Comparison of ENCODE assay signal across 9 cellular contexts in the genomic region with DNA sequence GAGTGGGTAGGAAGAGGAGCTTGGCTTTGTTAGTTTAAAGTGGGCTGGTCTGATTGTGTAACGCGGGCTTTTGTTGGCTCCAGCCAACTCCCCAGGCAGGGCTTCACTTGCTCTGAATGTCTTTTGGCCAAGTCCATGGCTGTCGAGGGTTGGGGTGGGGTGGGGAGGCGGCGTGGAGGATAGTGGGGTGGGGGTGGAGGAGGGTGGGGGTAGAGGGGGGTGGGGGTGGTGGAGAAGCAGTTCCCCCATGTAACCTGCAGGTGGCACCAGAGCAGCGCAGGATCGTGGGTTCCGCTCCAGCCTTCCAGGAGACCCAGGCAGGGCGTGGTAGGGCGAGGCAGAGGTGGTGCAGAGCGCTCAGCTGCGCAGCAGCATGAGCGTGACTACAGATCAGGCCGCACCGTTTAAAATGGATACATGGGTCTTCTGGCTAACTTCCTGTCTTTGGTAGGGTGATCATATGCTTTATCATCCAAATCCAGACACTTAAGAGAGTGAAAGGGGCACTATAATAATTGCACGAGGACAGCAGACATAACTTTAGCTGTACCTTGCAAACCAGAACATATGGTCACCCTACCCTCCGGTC. TPM values are rescaled to one million over a fixed set of nuclear protein-coding genes. Genes with fewer than 3 reads are reported as not detected.
DNase-seq lines count a peak whose midpoint lies in the region; ATAC-seq and TF ChIP-seq lines count a peak whose summit lies in the region.
"Had no signal": no experiment of that assay in that cellular context is flagged by ENCODE, and none has a peak within 500 bp of the region (broad histone marks: within the 10 kb centered on the region; RNA-seq: fewer than 3 reads in every experiment).

No MANE protein-coding gene starts in this region.

- CTCF ChIA-PET in Panc1 (lab: Charles Lee): interaction anchor here (0.5 to 2.4 kb wide), 18 partner anchors 63 to 1457 kb away, joined by 3 to 22 read pairs (median 4); a partner anchor contains a TSS

- DNase-seq in COLO829 (ENCODE audit: low spot score): peak; percentile 36
- peak; percentile 72 for DNase-seq in Jurkat, Clone E6-1 (ENCODE audit: low read depth, low spot score)
- no peak for DNase-seq in Panc1 (ENCODE audit: low read depth, low spot score)
- DNase-seq in activated T-cell treated with anti-CD3 and anti-CD28 coated beads, Interleukin-2, amount 50 U/mL, for 72 hours: peak; percentile 75 to 76
- peak; percentile 83 for DNase-seq in fibroblast of mammary gland (ENCODE audit: low read depth)
- peak; percentile 50 for DNase-seq in neuronal stem cell (ENCODE audit: low spot score)

- H2AK5ac ChIP-seq in neuronal stem cell (ENCODE audit: low read depth, low read length): no peak overlapping the region

- no peak overlapping the region for H3K18ac ChIP-seq in neuronal stem cell (ENCODE audit: low read length)

- no peak overlapping the region for H2BK5ac ChIP-seq in neuronal stem cell (ENCODE audit: low read length)

- H3K27ac ChIP-seq in Panc1 (ENCODE audit: low read length) (no peak overlapping the region), neuronal stem cell (replicated peaks; ENCODE audit: low read length) (no peak overlapping the region), stomach smooth muscle (ENCODE audit: low read length) (no peak overlapping the region)

- TF ChIP-seq CTCF in Panc1 (IDR thresholded peaks at IDR 0.05): peak; percentile 88
- peak; percentile 62 for TF ChIP-seq CTCF in fibroblast of mammary gland (conservative IDR thresholded peaks at IDR 0.05; ENCODE audit: control insufficient read depth, insufficient read depth, low read depth, low read length)

- H3K4me2 ChIP-seq in neuronal stem cell (ENCODE audit: insufficient read depth, low read length, poor library complexity, severe bottlenecking): no peak overlapping the region

- POLR2A ChIA-PET in Panc1 (lab: Charles Lee): interaction anchor here (0.6 kb wide), 1 partner anchor 81 kb away, joined by 7 read pairs; no protein-coding TSS in a partner anchor

- H3K27me3 ChIP-seq in Panc1 (ENCODE audit: control insufficient read depth, insufficient read depth, low read length) (peaks cover 2% of the 10 kb centered on the region; the same call in 1 of the 2 replicates), neuronal stem cell (ENCODE audit: control insufficient read depth in 3 of 3, insufficient read depth in 3 of 3, low read depth in 1 of 3, low read length in 3 of 3) (peaks cover 0 to 25% (median 0%) of the 10 kb centered on the region in 3 experiments), stomach smooth muscle (ENCODE audit: control insufficient read depth in 1 of 2, insufficient read depth in 2 of 2, low read length in 2 of 2) (no peaks in the 10 kb centered on the region)

- peaks cover 15% of the 10 kb centered on the region for H3K4me1 Mint-ChIP-seq in activated T-cell treated with anti-CD3 and anti-CD28 coated beads, Interleukin-2, amount 50 U/mL, for 72 hours (ENCODE audit: low read depth)

- H3K79me1 ChIP-seq in neuronal stem cell (ENCODE audit: low read depth, low read length): no peaks in the 10 kb centered on the region

- ATAC-seq in Panc1: peak; percentile 96
- ATAC-seq in activated T-cell treated with anti-CD3 and anti-CD28 coated beads, Interleukin-2, amount 50 U/mL, for 72 hours (replicated peaks in 1 of 2): peak; percentile 92 to 93
- no peak for ATAC-seq in HG02678 (IDR thresholded peaks at IDR 0.05; ENCODE audit: unreplicated experiment)

- H3K4ac ChIP-seq in neuronal stem cell (ENCODE audit: low read length): no peak overlapping the region

- no peak overlapping the region for H3K27ac Mint-ChIP-seq in activated T-cell treated with anti-CD3 and anti-CD28 coated beads, Interleukin-2, amount 50 U/mL, for 72 hours
- H3K27ac Mint-ChIP-seq: IgD-negative memory B cell had no signal

- H3K4me1 ChIP-seq in Panc1 (ENCODE audit: control insufficient read depth, insufficient read depth, low read length) (no peaks in the 10 kb centered on the region), neuronal stem cell (ENCODE audit: control insufficient read depth in 2 of 2, insufficient read depth in 1 of 2, low read depth in 1 of 2, low read length in 2 of 2) (peaks cover 0 to 2% of the 10 kb centered on the region in 2 donors), stomach smooth muscle (ENCODE audit: control insufficient read depth, insufficient read depth, low read length) (peaks cover 38% of the 10 kb centered on the region)

- H3K4me3 ChIP-seq in Jurkat, Clone E6-1 (ENCODE audit: low read length): no peak overlapping the region
- H3K4me3 ChIP-seq in Panc1 (ENCODE audit: low read depth in 2 of 2, low read length in 2 of 2) (peak overlapping the region; percentile 7 to 31; a peak in 2 of 4 replicates), fibroblast of mammary gland (ENCODE audit: control insufficient read depth, low read depth, low read length) (no peak overlapping the region), neuronal stem cell (ENCODE audit: low read length in 2 of 2) (no peak overlapping the region), stomach smooth muscle (ENCODE audit: low read length in 2 of 2) (peak overlapping the region; percentile 46 to 63)

- in situ Hi-C loops in Panc1 (cut with HindIII; ENCODE audit: low pct_unique_long_range_greater_than_20kb, low sequenced_read_pairs): no loop called here

- no peak overlapping the region for H2BK12ac ChIP-seq in neuronal stem cell (ENCODE audit: low read length)

- H2BK15ac ChIP-seq in neuronal stem cell (ENCODE audit: low read length): no peak overlapping the region

- no peak overlapping the region for H2BK120ac ChIP-seq in neuronal stem cell (ENCODE audit: low read depth, low read length)

- no peak overlapping the region for H4K8ac ChIP-seq in neuronal stem cell (ENCODE audit: low read depth, low read length)

- H4K91ac ChIP-seq in neuronal stem cell (ENCODE audit: low read depth, low read length, poor library complexity): no peak overlapping the region

- no peak overlapping the region for H3K23ac ChIP-seq in neuronal stem cell (ENCODE audit: low read depth, low read length, poor library complexity)

- no peaks in the 10 kb centered on the region for H3K27me3 Mint-ChIP-seq in activated T-cell treated with anti-CD3 and anti-CD28 coated beads, Interleukin-2, amount 50 U/mL, for 72 hours (ENCODE audit: low read depth)
- H3K27me3 Mint-ChIP-seq: IgD-negative memory B cell had no signal

- intact Hi-C loops in Panc1 (cut with micrococcal nuclease; ENCODE audit: unreplicated experiment): loop anchor here (2.0 to 5.0 kb wide), 2 partner anchors 73 to 249 kb away; no protein-coding TSS in a partner anchor

- no TSS peak for BruUV-seq in Panc1 (replicated peaks; lab: Mats Ljungman, UMichigan)

- no peaks in the 10 kb centered on the region for H3K9me3 Mint-ChIP-seq in activated T-cell treated with anti-CD3 and anti-CD28 coated beads, Interleukin-2, amount 50 U/mL, for 72 hours

- peak overlapping the region; percentile 47 for H2AFZ ChIP-seq in neuronal stem cell (ENCODE audit: low read length)

- H3K4me3 Mint-ChIP-seq in activated T-cell treated with anti-CD3 and anti-CD28 coated beads, Interleukin-2, amount 50 U/mL, for 72 hours: peak overlapping the region; percentile 10 to 18

- WGBS in neuronal stem cell (ENCODE audit: extremely low coverage in 2 of 2, insufficient read length in 2 of 2, insufficient replicate concordance in 1 of 2), 2 donors: no CpG with 5 or more reads among the region's 17 CpGs

- H3K36me3 ChIP-seq in Panc1 (ENCODE audit: control insufficient read depth, insufficient read depth, low read length) (no peaks in the 10 kb centered on the region), neuronal stem cell (replicated peaks in 1 of 2; ENCODE audit: control insufficient read depth in 2 of 2, insufficient read depth in 2 of 2, low read length in 2 of 2) (no peaks in the 10 kb centered on the region), stomach smooth muscle (ENCODE audit: control insufficient read depth in 2 of 2, insufficient read depth in 2 of 2, low read length in 2 of 2) (no peaks in the 10 kb centered on the region)

- H3K14ac ChIP-seq in neuronal stem cell (ENCODE audit: low read length): no peak overlapping the region

- H3K9ac ChIP-seq in neuronal stem cell (ENCODE audit: low read depth, low read length, poor library complexity): no peak overlapping the region
- no peak overlapping the region for H3K9ac ChIP-seq in stomach smooth muscle (ENCODE audit: low read length in 2 of 2)

- H3K9me3 ChIP-seq in Panc1 (ENCODE audit: control insufficient read depth, insufficient read depth, low read depth, low read length) (no peaks in the 10 kb centered on the region), neuronal stem cell (replicated peaks in 1 of 2; ENCODE audit: control insufficient read depth in 2 of 2, insufficient read depth in 1 of 2, low read depth in 1 of 2, low read length in 2 of 2) (peaks cover 0 to 2% of the 10 kb centered on the region in 2 donors), stomach smooth muscle (ENCODE audit: control insufficient read depth in 2 of 2, low read length in 2 of 2) (no peaks in the 10 kb centered on the region)

- no peaks in the 10 kb centered on the region for H3K36me3 Mint-ChIP-seq in activated T-cell treated with anti-CD3 and anti-CD28 coated beads, Interleukin-2, amount 50 U/mL, for 72 hours (ENCODE audit: insufficient read depth in 2 of 2)

RNA-seq across cellular contexts. Expression of a gene that starts 28.3 kb away (rescaled TPM):
- not detected for polyA plus RNA-seq in Jurkat, Clone E6-1 (2012; ENCODE audit: insufficient read depth, insufficient read length)
- 0.05 TPM for total RNA-seq in Panc1 (2021; ENCODE audit: unreplicated experiment)
- not detected for polyA plus RNA-seq in Panc1 (2012; ENCODE audit: insufficient read length)
- total RNA-seq in activated T-cell treated with anti-CD3 and anti-CD28 coated beads, Interleukin-2, amount 50 U/mL, for 72 hours: under 1 TPM; 0.46 to 0.53 TPM
- polyA plus RNA-seq in neuronal stem cell (2013, experiment 1 of 2): 0.15 TPM
- 0.10 TPM for polyA plus RNA-seq in neuronal stem cell (2013, experiment 2 of 2)
- polyA plus RNA-seq: IgD-negative memory B cell had no signal

RNA-seq across cellular contexts. Expression of a gene that starts 59.5 kb away (rescaled TPM):
- polyA plus RNA-seq in Jurkat, Clone E6-1 (2012; ENCODE audit: insufficient read depth, insufficient read length): 45.8 TPM
- 52.2 TPM for total RNA-seq in Panc1 (2021; ENCODE audit: unreplicated experiment)
- 52.7 TPM for polyA plus RNA-seq in Panc1 (2012; ENCODE audit: insufficient read length)
- 10 to 100 TPM; 70.9 to 71.6 TPM for total RNA-seq in activated T-cell treated with anti-CD3 and anti-CD28 coated beads, Interleukin-2, amount 50 U/mL, for 72 hours
- polyA plus RNA-seq in neuronal stem cell (2013, experiment 1 of 2): 19.7 TPM
- polyA plus RNA-seq in neuronal stem cell (2013, experiment 2 of 2): 20.5 TPM

Comparison
In these comparisons a context has a peak if more than half of its experiments do, and no peak if none do; other contexts are left out.
1. H3K4me3 ChIP-seq: peak in Panc1 (2 of 2) and stomach smooth muscle (2 of 2); none in Jurkat, Clone E6-1 (single experiment), fibroblast of mammary gland (single experiment) and neuronal stem cell (0 of 2).